16 cellular contexts compared by ENCODE assay signal in the genomic region with DNA sequence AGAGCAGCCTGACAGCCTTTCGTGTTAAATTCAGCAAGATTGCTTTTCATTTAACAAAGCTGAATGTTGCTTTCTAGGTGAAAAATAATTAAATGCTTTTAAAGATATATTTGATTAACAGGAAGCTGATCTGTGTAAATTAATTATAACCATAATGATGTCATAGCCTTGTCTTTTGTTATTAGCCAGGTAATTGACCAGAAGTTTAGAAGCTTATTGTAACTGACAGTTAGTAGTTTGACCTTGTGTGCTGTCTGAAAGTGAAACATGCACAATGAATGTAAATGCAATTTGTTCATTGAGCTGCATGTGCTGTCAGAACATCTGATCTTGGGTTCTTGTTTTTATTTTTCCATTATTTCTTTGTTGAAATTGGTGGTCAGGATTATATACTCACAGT. TPM values are rescaled to one million over a fixed set of nuclear protein-coding genes. Genes with fewer than 3 reads are reported as not detected.
DNase-seq lines count a peak whose midpoint lies in the region; ATAC-seq and TF ChIP-seq lines count a peak whose summit lies in the region.
"Had no signal": no experiment of that assay in that cellular context is flagged by ENCODE, and none has a peak within 500 bp of the region (broad histone marks: within the 10 kb centered on the region; RNA-seq: fewer than 3 reads in every experiment).

No MANE protein-coding gene starts in this region.

- H3K9me3 ChIP-seq in Loucy (ENCODE audit: insufficient read depth, low read depth, low read length): peaks cover 9% of the 10 kb centered on the region; the same call in 1 of the 2 replicates
- H3K9me3 ChIP-seq: left lung had no signal

- ATAC-seq in GM18502 (IDR thresholded peaks at IDR 0.05; ENCODE audit: poor library complexity, unreplicated experiment) (peak; percentile 73), GM21367 (IDR thresholded peaks at IDR 0.05; ENCODE audit: unreplicated experiment) (peak; percentile 49), HG02943 (IDR thresholded peaks at IDR 0.05; ENCODE audit: low read depth, unreplicated experiment) (peak; percentile 50)
- ATAC-seq: left lung had no signal

- H3K36me3 ChIP-seq in Loucy (ENCODE audit: insufficient read depth, low read length) (no peaks in the 10 kb centered on the region), H7 (replicated peaks; ENCODE audit: control insufficient read depth, insufficient read depth, low read length) (no peaks in the 10 kb centered on the region)
- H3K36me3 ChIP-seq: left lung had no signal

- no peaks in the 10 kb centered on the region for H3K9me2 ChIP-seq in Loucy (replicated peaks; ENCODE audit: low read depth, low read length)

- H3K27me3 ChIP-seq in Loucy (ENCODE audit: insufficient read depth, low read length, poor library complexity, severe bottlenecking) (no peaks in the 10 kb centered on the region), H7 (ENCODE audit: control insufficient read depth, insufficient read depth, low read length) (no peaks in the 10 kb centered on the region)
- H3K27me3 ChIP-seq: left lung had no signal

- no peak overlapping the region for H3K9ac ChIP-seq in Loucy (ENCODE audit: low read depth, low read length, poor library complexity, severe bottlenecking)
- H3K9ac ChIP-seq: parathyroid adenoma had no signal

- no peak overlapping the region for H3K4me3 ChIP-seq in Loucy (ENCODE audit: low read length, poor library complexity, severe bottlenecking)
- H3K4me3 ChIP-seq in H7 (ENCODE audit: insufficient read depth, low read depth, low read length): no peak overlapping the region
- H3K4me3 ChIP-seq: left lung had no signal

- no peak overlapping the region for H2AFZ ChIP-seq in Loucy (ENCODE audit: low read length)
- H2AFZ ChIP-seq: parathyroid adenoma had no signal

- no peaks in the 10 kb centered on the region for H4K20me1 ChIP-seq in Loucy (ENCODE audit: insufficient read depth, low read length, poor library complexity, severe bottlenecking)

- H3F3A ChIP-seq in Loucy (ENCODE audit: low read depth): no peaks in the 10 kb centered on the region

- no peaks in the 10 kb centered on the region; the same call in 1 of the 2 replicates for H3K79me2 ChIP-seq in Loucy (ENCODE audit: insufficient read depth, low read length)

- TF ChIP-seq CTCF in Loucy (conservative IDR thresholded peaks at IDR 0.05; ENCODE audit: low read length): no peak

- H3K4me1 ChIP-seq in Loucy (ENCODE audit: insufficient read depth, low read length, poor library complexity, severe bottlenecking): peaks cover 11% of the 10 kb centered on the region
- H3K4me1 ChIP-seq: left lung, parathyroid adenoma had no signal

- H3K4me2 ChIP-seq in Loucy (ENCODE audit: low read depth, low read length, poor library complexity, severe bottlenecking): peak overlapping the region; percentile 6

- no peak for DNase-seq in HuH-7 (ENCODE audit: low spot score)
- no peak for DNase-seq in H7
- DNase-seq in effector CD4-positive, alpha-beta T cell: no peak
- DNase-seq in DMS 273 (lab: John Stamatoyannopoulos, UW; ENCODE audit: unreplicated experiment): no peak
- DNase-seq: Calu3; H9; left lung; NCI-H1930; NCI-H748 treated with DMSO at 0.1 percent for 48 hours; Right ventricle myocardium superior; stimulated activated CD4-positive, alpha-beta T cell treated with anti-CD3 and anti-CD28 coated beads, Interleukin-12 subunit alpha, Interleukin-12 subunit beta, amount 100 ng/mL, for 4 hours had no signal

RNA-seq across cellular contexts. Expression of a gene that starts 9.9 kb away (rescaled TPM):
- total RNA-seq in H7 (2014; rRNA removed; shearing (Covaris generic)): 6.9 and 8.7 TPM in 2 replicates

RNA-seq across cellular contexts. Expression of a gene that starts 46.1 kb away (rescaled TPM):
- 15.2 and 17.1 TPM in 2 replicates for total RNA-seq in H7 (2014; rRNA removed; shearing (Covaris generic))
